20 cellular contexts compared by ENCODE assay signal in genomic region chr20:63314015-63314471, GRCh38. TPM values are rescaled to one million over a fixed set of nuclear protein-coding genes. Genes with fewer than 3 reads are reported as not detected.
DNase-seq lines count a peak whose midpoint lies in the region; ATAC-seq, FAIRE-seq and TF ChIP-seq lines count a peak whose summit lies in the region.
"Had no signal": no experiment of that assay in that cellular context is flagged by ENCODE, and none has a peak within 500 bp of the region (broad histone marks: within the 10 kb centered on the region; RNA-seq: fewer than 3 reads in every experiment).

No MANE protein-coding gene starts in this region.

- no peaks in the 10 kb centered on the region for H3K27me3 Mint-ChIP-seq in activated CD4-positive, alpha-beta T cell treated with anti-CD3 and anti-CD28 coated beads, Interleukin-2, amount 10 ng/mL, durations not matched to agents 24 days and 14 days
- no peaks in the 10 kb centered on the region; the same call in 1 of the 2 replicates for H3K27me3 Mint-ChIP-seq in H9 (ENCODE audit: low read depth)

- H3K27ac ChIP-seq in left ventricle myocardium inferior (replicated peaks) (no peak overlapping the region), H1 (ENCODE audit: low read depth, low read length) (no peak overlapping the region), right lobe of liver (no peak overlapping the region), H9 (ENCODE audit: insufficient read length, low read depth, low read length) (no peak overlapping the region)
- H3K27ac ChIP-seq: A549, BLaER1 had no signal

- no peak overlapping the region for H3K9ac ChIP-seq in H1 (replicated peaks in 1 of 4; ENCODE audit: extremely low read depth in 1 of 4, low read depth in 3 of 4, low read length in 3 of 4)
- no peak overlapping the region for H3K9ac ChIP-seq in H9 (ENCODE audit: extremely low read depth, insufficient read length, low read length)
- H3K9ac ChIP-seq: BLaER1 had no signal

- H3K23ac ChIP-seq in H1 (ENCODE audit: insufficient read length) (no peak overlapping the region), H9 (ENCODE audit: insufficient read length, low read depth, low read length) (no peak overlapping the region)

- CTCF ChIA-PET in H1 (lab: Charles Lee; ENCODE audit: partially characterized antibody): interaction anchor here (0.8 to 2.2 kb wide), 6 partner anchors 16 to 86 kb away, joined by 3 to 24 read pairs (median 4); no protein-coding TSS in a partner anchor

- H2BK5ac ChIP-seq in H1 (ENCODE audit: low read depth, low read length): no peak overlapping the region
- H2BK5ac ChIP-seq in H9 (ENCODE audit: insufficient read length, low read length): no peak overlapping the region

- H3K79me2 ChIP-seq in H1 (ENCODE audit: control insufficient read depth in 1 of 2, insufficient read depth in 2 of 2, low read length in 2 of 2) (no peaks in the 10 kb centered on the region), H9 (ENCODE audit: insufficient read depth, low read length) (no peaks in the 10 kb centered on the region)

- no peak overlapping the region for H4K8ac ChIP-seq in H1 (ENCODE audit: extremely low read depth, insufficient read depth, low read length)
- no peak overlapping the region for H4K8ac ChIP-seq in H9 (replicated peaks; ENCODE audit: insufficient read length, low read depth, low read length)

- no peak overlapping the region for H2AK5ac ChIP-seq in H1 (ENCODE audit: low read depth, low read length)
- H2AK5ac ChIP-seq in H9 (ENCODE audit: insufficient read length, low read length): no peak overlapping the region

- H2BK12ac ChIP-seq in H1 (ENCODE audit: low read depth, low read length) (peak overlapping the region; percentile 50; the same call in 1 of the 2 replicates), H9 (ENCODE audit: insufficient read length, low read depth, low read length) (no peak overlapping the region)

- no peaks in the 10 kb centered on the region for H3K4me1 Mint-ChIP-seq in activated CD4-positive, alpha-beta T cell treated with anti-CD3 and anti-CD28 coated beads, Interleukin-2, amount 10 ng/mL, durations not matched to agents 24 days and 14 days
- H3K4me1 Mint-ChIP-seq in H9: peaks cover 4% of the 10 kb centered on the region in 2 experiments; a peak in 3 of 4 replicates
- H3K4me1 Mint-ChIP-seq: CD4-positive, alpha-beta memory T cell had no signal

- TF ChIP-seq RAD21 in H1 (IDR thresholded peaks at IDR 0.05 in 1 of 2, conservative IDR thresholded peaks at IDR 0.05 in 1 of 2; ENCODE audit: low read depth in 2 of 2, low read length in 2 of 2): no peak

- no peak for TF ChIP-seq EP300 in H1 (IDR thresholded peaks at IDR 0.05; ENCODE audit: borderline replicate concordance in 1 of 2, low read depth in 2 of 2, low read length in 2 of 2)

- intact Hi-C loops in Right ventricle myocardium superior (cut with DNase I) (no loop called here), left ventricle myocardium inferior (cut with micrococcal nuclease) (no loop called here), right lobe of liver (cut with DNase I) (loop anchor here in 1 of 2 donors (5.0 kb wide), 1 partner anchor 68 kb away; no protein-coding TSS in a partner anchor)
- intact Hi-C loops in activated CD4-positive, alpha-beta T cell treated with anti-CD3 and anti-CD28 coated beads, Interleukin-2, amount 10 ng/mL, durations not matched to agents 24 days and 14 days (cut with micrococcal nuclease): no loop called here

- H3K4me1 ChIP-seq in left ventricle myocardium inferior (peaks cover 14% of the 10 kb centered on the region), H1 (replicated peaks in 1 of 4; ENCODE audit: control insufficient read depth in 3 of 4, insufficient read depth in 4 of 4, low read length in 3 of 4) (no peaks in the 10 kb centered on the region; a peak in 2 of 7 replicates), right lobe of liver (no peaks in the 10 kb centered on the region), H9 (ENCODE audit: insufficient read depth, low read length) (no peaks in the 10 kb centered on the region)

- H3K27ac Mint-ChIP-seq in activated CD4-positive, alpha-beta T cell treated with anti-CD3 and anti-CD28 coated beads, Interleukin-2, amount 10 ng/mL, durations not matched to agents 24 days and 14 days: no peak overlapping the region
- H3K27ac Mint-ChIP-seq in H9: no peak overlapping the region
- H3K27ac Mint-ChIP-seq: CD4-positive, alpha-beta memory T cell had no signal

- H3K4me3 Mint-ChIP-seq in activated CD4-positive, alpha-beta T cell treated with anti-CD3 and anti-CD28 coated beads, Interleukin-2, amount 10 ng/mL, durations not matched to agents 24 days and 14 days: no peak overlapping the region
- no peak overlapping the region for H3K4me3 Mint-ChIP-seq in H9
- H3K4me3 Mint-ChIP-seq: CD4-positive, alpha-beta memory T cell had no signal

- H3T11ph ChIP-seq in H9 (ENCODE audit: low read length): no peak overlapping the region

- H3K4ac ChIP-seq in H1 (replicated peaks; ENCODE audit: insufficient read length, low read depth, low read length): no peak overlapping the region
- no peak overlapping the region for H3K4ac ChIP-seq in H9 (ENCODE audit: low read depth, low read length)

- no peaks in the 10 kb centered on the region for H3K23me2 ChIP-seq in H1 (ENCODE audit: low read depth, low read length)
- no peaks in the 10 kb centered on the region for H3K23me2 ChIP-seq in H9 (ENCODE audit: insufficient read length, low read depth, low read length, poor library complexity, severe bottlenecking)

- FAIRE-seq in H1 (lab: Jason Lieb, UNC): no peak
- FAIRE-seq: A549 had no signal

- H3K4me3 ChIP-seq in left ventricle myocardium inferior (no peak overlapping the region), H1 (ENCODE audit: extremely low read depth in 1 of 4, insufficient read depth in 2 of 4, low read depth in 3 of 4, low read length in 4 of 4) (no peak overlapping the region), right lobe of liver (no peak overlapping the region)
- H3K4me3 ChIP-seq: A549, BLaER1, MG63 had no signal

- peaks cover 30% of the 10 kb centered on the region for H3K27me3 ChIP-seq in left ventricle myocardium inferior (ENCODE audit: low read depth)
- H3K27me3 ChIP-seq in H1 (replicated peaks in 1 of 4; ENCODE audit: control insufficient read depth in 3 of 4, extremely low read depth in 1 of 4, insufficient read depth in 3 of 4, low read length in 3 of 4): no peaks in the 10 kb centered on the region
- H3K27me3 ChIP-seq in right lobe of liver: no peaks in the 10 kb centered on the region
- no peaks in the 10 kb centered on the region for H3K27me3 ChIP-seq in H9 (ENCODE audit: insufficient read depth, low read length)
- H3K27me3 ChIP-seq: BLaER1 had no signal

- H3K36me3 Mint-ChIP-seq in activated CD4-positive, alpha-beta T cell treated with anti-CD3 and anti-CD28 coated beads, Interleukin-2, amount 10 ng/mL, durations not matched to agents 24 days and 14 days (ENCODE audit: low read depth): no peaks in the 10 kb centered on the region
- H3K36me3 Mint-ChIP-seq in H9 (ENCODE audit: insufficient read depth in 1 of 3, low read depth in 3 of 3): no peaks in the 10 kb centered on the region
- H3K36me3 Mint-ChIP-seq: CD4-positive, alpha-beta memory T cell had no signal

- H2AFZ ChIP-seq in H1 (ENCODE audit: low read length) (no peak overlapping the region), H9 (ENCODE audit: low read length) (no peak overlapping the region)

- H3K9me3 ChIP-seq in left ventricle myocardium inferior (replicated peaks): no peaks in the 10 kb centered on the region
- H3K9me3 ChIP-seq in H1 (ENCODE audit: insufficient read depth in 2 of 2, low read depth in 1 of 2, low read length in 1 of 2): no peaks in the 10 kb centered on the region
- H3K9me3 ChIP-seq in right lobe of liver: no peaks in the 10 kb centered on the region
- H3K9me3 ChIP-seq in H9 (ENCODE audit: control insufficient read depth, low read depth, low read length): no peaks in the 10 kb centered on the region
- H3K9me3 ChIP-seq: A549, BLaER1, MG63 had no signal

- POLR2A ChIA-PET in H1 (lab: Charles Lee; ENCODE audit: partially characterized antibody): interaction anchor here (0.7 kb wide), 1 partner anchor 151 kb away, joined by 3 read pairs; no protein-coding TSS in a partner anchor

- H3K14ac ChIP-seq in H1 (ENCODE audit: insufficient read length): no peak overlapping the region
- H3K14ac ChIP-seq in H9 (ENCODE audit: insufficient read depth, low read length): no peak overlapping the region; the same call in 1 of the 2 replicates

- no peaks in the 10 kb centered on the region for H3K9me3 Mint-ChIP-seq in activated CD4-positive, alpha-beta T cell treated with anti-CD3 and anti-CD28 coated beads, Interleukin-2, amount 10 ng/mL, durations not matched to agents 24 days and 14 days
- H3K9me3 Mint-ChIP-seq in H9: no peaks in the 10 kb centered on the region
- H3K9me3 Mint-ChIP-seq: CD4-positive, alpha-beta memory T cell had no signal

- H2BK120ac ChIP-seq in H1 (replicated peaks; ENCODE audit: low read depth, low read length): no peak overlapping the region
- no peak overlapping the region for H2BK120ac ChIP-seq in H9 (ENCODE audit: low read depth, low read length, poor library complexity, severe bottlenecking)

- H4K5ac ChIP-seq in H1 (ENCODE audit: insufficient read length, low read depth, low read length) (no peak overlapping the region), H9 (ENCODE audit: insufficient read length, low read depth, low read length) (no peak overlapping the region)

- H4K91ac ChIP-seq in H1 (replicated peaks; ENCODE audit: insufficient read length, low read length): no peak overlapping the region
- H4K91ac ChIP-seq in H9 (ENCODE audit: insufficient read length, low read depth, low read length): no peak overlapping the region

- H3K4me2 ChIP-seq in H1 (ENCODE audit: insufficient read depth in 1 of 2, low read depth in 2 of 2, low read length in 2 of 2) (no peak overlapping the region), H9 (ENCODE audit: insufficient read depth, insufficient read length, low read length) (no peak overlapping the region)
- H3K4me2 ChIP-seq: A549 had no signal

- TF ChIP-seq POLR2A in H1 (IDR thresholded peaks at IDR 0.05; ENCODE audit: control extremely low read depth in 1 of 2, low read depth in 2 of 2, low read length in 2 of 2) (no peak), right lobe of liver (IDR thresholded peaks at IDR 0.05) (no peak)

- H3K18ac ChIP-seq in H1 (ENCODE audit: extremely low read depth, low read length): no peak overlapping the region
- no peak overlapping the region for H3K18ac ChIP-seq in H9 (ENCODE audit: insufficient read length, low read depth, low read length)

- 92% methylated on average over 9 of the region's 9 CpGs; no CpG with 5 or more reads in 1 of the 2 experiments for WGBS in H1 (ENCODE audit: extremely low coverage in 1 of 2, insufficient coverage in 1 of 2, insufficient read length in 1 of 2, insufficient replicate concordance in 2 of 2, low coverage in 1 of 2, low lambda C conversion rate in 2 of 2, missing lambda C conversion rate in 1 of 2), 2 experiments
- 46% methylated on average over 2 of the region's 9 CpGs for WGBS in right lobe of liver (ENCODE audit: insufficient coverage, low coverage, low lambda C conversion rate, missing lambda C conversion rate)
- WGBS in H9 (ENCODE audit: extremely low coverage, insufficient read length, low lambda C conversion rate): no CpG with 5 or more reads among the region's 9 CpGs

- no peak overlapping the region for H3K56ac ChIP-seq in H1 (replicated peaks; ENCODE audit: insufficient read length, low read depth, low read length)
- H3K56ac ChIP-seq in H9 (ENCODE audit: insufficient read length, low read depth, low read length): no peak overlapping the region

- H3K36me3 ChIP-seq in left ventricle myocardium inferior (no peaks in the 10 kb centered on the region), H1 (ENCODE audit: control insufficient read depth in 2 of 4, insufficient read depth in 4 of 4, low read length in 3 of 4) (no peaks in the 10 kb centered on the region; a peak in 1 of 8 replicates), right lobe of liver (no peaks in the 10 kb centered on the region)
- H3K36me3 ChIP-seq: BLaER1, MG63 had no signal

- DNase-seq in Right ventricle myocardium superior (peak; percentile 56), left ventricle myocardium inferior (no peak), H1 (ENCODE audit: low read depth in 1 of 2, low spot score in 2 of 2) (no peak), right lobe of liver (peak in 2 of 3 donors; percentile 11 to 37), H9 (no peak), SW480 (ENCODE audit: low spot score) (no peak)
- no peak for DNase-seq in activated CD4-positive, alpha-beta T cell treated with anti-CD3 and anti-CD28 coated beads, Interleukin-2, amount 10 ng/mL, durations not matched to agents 24 days and 14 days
- DNase-seq: GF-D8, HCEC 1CT, Karpas-422, MG63, NCI-H1048, NCI-H1436 treated with DMSO at 0.1 percent for 48 hours, NCI-H2029, NCI-H446, NCI-H526 treated with DMSO at 0.1 percent for 48 hours had no signal

- TF ChIP-seq CTCF in left ventricle myocardium inferior (IDR thresholded peaks at IDR 0.05; ENCODE audit: borderline replicate concordance) (no peak), H1 (IDR thresholded peaks at IDR 0.05; ENCODE audit: control extremely low read depth in 1 of 3, insufficient read depth in 1 of 3, low read depth in 1 of 3, low read length in 3 of 3) (no peak), right lobe of liver (IDR thresholded peaks at IDR 0.05) (no peak), H9 (conservative IDR thresholded peaks at IDR 0.05) (no peak)

- no peak overlapping the region for H2BK20ac ChIP-seq in H1 (ENCODE audit: low read length)
- no peak overlapping the region for H2BK20ac ChIP-seq in H9 (ENCODE audit: low read depth, low read length, poor library complexity, severe bottlenecking)

- ATAC-seq in Right ventricle myocardium superior (ENCODE audit: poor library complexity): peak; percentile 50
- no peak for ATAC-seq in right lobe of liver
- no peak for ATAC-seq in HG02870 (IDR thresholded peaks at IDR 0.05; ENCODE audit: unreplicated experiment)

- H3K79me1 ChIP-seq in H1 (ENCODE audit: low read depth, low read length) (no peaks in the 10 kb centered on the region), H9 (ENCODE audit: insufficient read depth, low read depth, low read length, poor library complexity, severe bottlenecking) (no peaks in the 10 kb centered on the region)

- H2BK15ac ChIP-seq in H1 (ENCODE audit: low read length) (no peak overlapping the region), H9 (ENCODE audit: low read depth, low read length) (no peak overlapping the region)

- H4K20me1 ChIP-seq in H1 (replicated peaks in 1 of 2; ENCODE audit: control insufficient read depth in 1 of 2, insufficient read depth in 2 of 2, low read length in 2 of 2) (no peaks in the 10 kb centered on the region), H9 (ENCODE audit: control insufficient read depth, insufficient read depth, insufficient read length) (no peaks in the 10 kb centered on the region)
- H4K20me1 ChIP-seq: BLaER1 had no signal

RNA-seq across cellular contexts. Expression of gene COL20A1, which starts 21.1 kb away (rescaled TPM):
- total RNA-seq in Right ventricle myocardium superior (not detected), left ventricle myocardium inferior (not detected), right lobe of liver (not detected), H9 (2021) (1.3 and 2.3 TPM in 2 replicates)
- total RNA-seq in H1 (2021; fragmentation: NEBNext Ultra II Directional; extraction: Animal tissue kit (Norgen Biotek cat#: 25700)): 0.17 and 0.19 TPM in 2 replicates
- polyA plus RNA-seq in H1 (2011; rRNA removed): 0.21 and 0.61 TPM in 2 replicates
- 0.41 TPM for polyA plus RNA-seq in H1 (2011; cell fraction: cytosol; rRNA removed)
- 5.9 TPM for polyA plus RNA-seq in H1 (2011; cell fraction: nucleus; rRNA removed)
- polyA plus RNA-seq in H1 (2012, experiment 1 of 2): 0.08 to 1.0 TPM (median 0.66 TPM) in 4 replicates
- 0.07 TPM for polyA plus RNA-seq in H1 (2012, experiment 2 of 2)
- 0.06 TPM for polyA plus RNA-seq in H1 (2013, experiment 1 of 2)
- 0.06 TPM for polyA plus RNA-seq in H1 (2013, experiment 2 of 2)
- 0.07 and 0.09 TPM in 2 replicates for polyA minus RNA-seq in H1 (2011; rRNA and poly(A)+ RNA removed)
- polyA minus RNA-seq in H1 (2011; cell fraction: cytosol; rRNA and poly(A)+ RNA removed): 0.37 TPM
- polyA minus RNA-seq in H1 (2011; cell fraction: nucleus; rRNA and poly(A)+ RNA removed): 1.9 TPM
- total RNA-seq in activated CD4-positive, alpha-beta T cell treated with anti-CD3 and anti-CD28 coated beads, Interleukin-2, amount 10 ng/mL, durations not matched to agents 24 days and 14 days: not detected in 2 replicates
- polyA plus RNA-seq: CD4-positive, alpha-beta memory T cell had no signal

RNA-seq across cellular contexts. Expression of gene ARFGAP1, which starts 41.4 kb away (rescaled TPM):
- total RNA-seq in Right ventricle myocardium superior: 25.3 TPM
- 33.4 TPM for total RNA-seq in left ventricle myocardium inferior
- 93.0 and 100 TPM in 2 replicates for total RNA-seq in H1 (2021; fragmentation: NEBNext Ultra II Directional; extraction: Animal tissue kit (Norgen Biotek cat#: 25700))
- polyA plus RNA-seq in H1 (2011; rRNA removed): 93.7 and 136 TPM in 2 replicates
- 110 TPM for polyA plus RNA-seq in H1 (2011; cell fraction: cytosol; rRNA removed)
- polyA plus RNA-seq in H1 (2011; cell fraction: nucleus; rRNA removed): 723 TPM
- polyA plus RNA-seq in H1 (2012, experiment 1 of 2): 84.2 to 119 TPM (median 111 TPM) in 4 replicates
- polyA plus RNA-seq in H1 (2012, experiment 2 of 2): 65.8 TPM
- 59.7 TPM for polyA plus RNA-seq in H1 (2013, experiment 1 of 2)
- 49.0 TPM for polyA plus RNA-seq in H1 (2013, experiment 2 of 2)
- polyA minus RNA-seq in H1 (2011; rRNA and poly(A)+ RNA removed): 37.5 and 49.1 TPM in 2 replicates
- 44.3 TPM for polyA minus RNA-seq in H1 (2011; cell fraction: cytosol; rRNA and poly(A)+ RNA removed)
- polyA minus RNA-seq in H1 (2011; cell fraction: nucleus; rRNA and poly(A)+ RNA removed): 123 TPM
- total RNA-seq in right lobe of liver: 10 to 100 TPM; 17.4 to 42.8 (median 29.5) TPM
- 97.0 and 98.2 TPM in 2 replicates for total RNA-seq in activated CD4-positive, alpha-beta T cell treated with anti-CD3 and anti-CD28 coated beads, Interleukin-2, amount 10 ng/mL, durations not matched to agents 24 days and 14 days
- 111 and 114 TPM in 2 replicates for total RNA-seq in H9 (2021)

RNA-seq across cellular contexts. Expression of gene CHRNA4, which starts 47.1 kb away (rescaled TPM):
- 1.5 TPM for total RNA-seq in Right ventricle myocardium superior
- 0.38 TPM for total RNA-seq in left ventricle myocardium inferior
- total RNA-seq in H1 (2021; fragmentation: NEBNext Ultra II Directional; extraction: Animal tissue kit (Norgen Biotek cat#: 25700)): 2.7 and 5.7 TPM in 2 replicates
- polyA plus RNA-seq in H1 (2011; rRNA removed): 4.3 and 5.0 TPM in 2 replicates
- 1.8 TPM for polyA plus RNA-seq in H1 (2011; cell fraction: cytosol; rRNA removed)
- 4.9 TPM for polyA plus RNA-seq in H1 (2011; cell fraction: nucleus; rRNA removed)
- 2.0 to 4.0 TPM (median 2.5 TPM) in 4 replicates for polyA plus RNA-seq in H1 (2012, experiment 1 of 2)
- 1.6 TPM for polyA plus RNA-seq in H1 (2012, experiment 2 of 2)
- 4.1 TPM for polyA plus RNA-seq in H1 (2013, experiment 1 of 2)
- polyA plus RNA-seq in H1 (2013, experiment 2 of 2): 3.8 TPM
- polyA minus RNA-seq in H1 (2011; rRNA and poly(A)+ RNA removed): 5.6 and 11.1 TPM in 2 replicates
- 8.4 TPM for polyA minus RNA-seq in H1 (2011; cell fraction: cytosol; rRNA and poly(A)+ RNA removed)
- 4.4 TPM for polyA minus RNA-seq in H1 (2011; cell fraction: nucleus; rRNA and poly(A)+ RNA removed)
- total RNA-seq in right lobe of liver: 100 to 1,000 TPM in 1 of 6 experiments, 10 to 100 TPM in 3, 1 to 10 TPM in 2; 4.6 to 165 (median 26.8) TPM
- not detected in 2 replicates for total RNA-seq in activated CD4-positive, alpha-beta T cell treated with anti-CD3 and anti-CD28 coated beads, Interleukin-2, amount 10 ng/mL, durations not matched to agents 24 days and 14 days
- 1.1 and 2.5 TPM in 2 replicates for total RNA-seq in H9 (2021)
- total RNA-seq: CD4-positive, alpha-beta memory T cell had no signal
- polyA plus RNA-seq: CD4-positive, alpha-beta memory T cell had no signal

RNA-seq across cellular contexts. Expression of gene NKAIN4, which starts 59.8 kb away (rescaled TPM):
- total RNA-seq in Right ventricle myocardium superior (not detected), left ventricle myocardium inferior (not detected), right lobe of liver (not detected), H9 (2021) (19.1 and 20.9 TPM in 2 replicates)
- 6.6 and 6.9 TPM in 2 replicates for total RNA-seq in H1 (2021; fragmentation: NEBNext Ultra II Directional; extraction: Animal tissue kit (Norgen Biotek cat#: 25700))
- polyA plus RNA-seq in H1 (2011; rRNA removed): 17.0 and 21.9 TPM in 2 replicates
- 13.2 TPM for polyA plus RNA-seq in H1 (2011; cell fraction: cytosol; rRNA removed)
- polyA plus RNA-seq in H1 (2011; cell fraction: nucleus; rRNA removed): 27.5 TPM
- 4.5 to 10.2 TPM (median 8.1 TPM) in 4 replicates for polyA plus RNA-seq in H1 (2012, experiment 1 of 2)
- polyA plus RNA-seq in H1 (2012, experiment 2 of 2): 6.7 TPM
- polyA plus RNA-seq in H1 (2013, experiment 1 of 2): 8.1 TPM
- polyA plus RNA-seq in H1 (2013, experiment 2 of 2): 5.9 TPM
- polyA minus RNA-seq in H1 (2011; rRNA and poly(A)+ RNA removed): 5.3 and 5.5 TPM in 2 replicates
- 4.3 TPM for polyA minus RNA-seq in H1 (2011; cell fraction: cytosol; rRNA and poly(A)+ RNA removed)
- 7.0 TPM for polyA minus RNA-seq in H1 (2011; cell fraction: nucleus; rRNA and poly(A)+ RNA removed)
- not detected in 2 replicates for total RNA-seq in activated CD4-positive, alpha-beta T cell treated with anti-CD3 and anti-CD28 coated beads, Interleukin-2, amount 10 ng/mL, durations not matched to agents 24 days and 14 days
- total RNA-seq: CD4-positive, alpha-beta memory T cell had no signal
- polyA plus RNA-seq: CD4-positive, alpha-beta memory T cell had no signal

Comparison
In these comparisons a context has a peak if more than half of its experiments do, and no peak if none do; other contexts are left out.
1. DNase-seq: peak in Right ventricle myocardium superior (single experiment) and right lobe of liver (2 of 3); none in left ventricle myocardium inferior (single experiment), H1 (0 of 2), activated CD4-positive, alpha-beta T cell treated with anti-CD3 and anti-CD28 coated beads, Interleukin-2, amount 10 ng/mL, durations not matched to agents 24 days and 14 days (single experiment), H9 (single experiment) and SW480 (single experiment).